Comparison of ENCODE assay signal across 21 cellular contexts in genomic region chr11:125370561-125371389, GRCh38.
DNase-seq lines count a peak whose midpoint lies in the region; ATAC-seq and TF ChIP-seq lines count a peak whose summit lies in the region.
"Had no signal": no experiment of that assay in that cellular context is flagged by ENCODE, and none has a peak within 500 bp of the region (broad histone marks: within the 10 kb centered on the region; RNA-seq: fewer than 3 reads in every experiment).

No MANE protein-coding gene starts in this region.

- H3F3A ChIP-seq in MM.1S (ENCODE audit: insufficient read depth, low read length) = no peaks in the 10 kb centered on the region

- H3K27ac ChIP-seq in Karpas-422 (ENCODE audit: low read length) (peak overlapping the region; percentile 100), dorsolateral prefrontal cortex (peak overlapping the region in 53 of 59 donors; percentile 0 to 87 (median 55)), MM.1S (ENCODE audit: low read length) (no peak overlapping the region)

- no peak for ATAC-seq in HG03460 (IDR thresholded peaks at IDR 0.05; ENCODE audit: unreplicated experiment)
- ATAC-seq: naive thymus-derived CD8-positive, alpha-beta T cell had no signal

- no peaks in the 10 kb centered on the region for H3K79me2 ChIP-seq in Karpas-422 (ENCODE audit: low read length)
- H3K79me2 ChIP-seq in MM.1S (ENCODE audit: low read length) = no peaks in the 10 kb centered on the region

- H3K9me3 Mint-ChIP-seq in nephron progenitor cell = no peaks in the 10 kb centered on the region
- H3K9me3 Mint-ChIP-seq: naive thymus-derived CD8-positive, alpha-beta T cell had no signal

- DNase-seq in COR-L47 (lab: John Stamatoyannopoulos, UW) (peak; percentile 17), Karpas-422 (no peak), dorsolateral prefrontal cortex (peak in 1 of 10 donors; percentile 38), nephron progenitor cell (no peak), glomerular visceral epithelial cell (ENCODE audit: extremely low spot score) (no peak), NCI-H345 (lab: John Stamatoyannopoulos, UW) (no peak), MM.1S (no peak)
- DNase-seq: activated CD4-positive, alpha-beta T cell treated with anti-CD3 and anti-CD28 coated beads for 48 hours; activated CD8-positive, alpha-beta memory T cell treated with anti-CD3 and anti-CD28 coated beads, Interleukin-2, amount 50 U/mL, for 4 hours; activated effector memory CD4-positive, alpha-beta T cell treated with anti-CD3 and anti-CD28 coated beads, Interleukin-2, amount 50 U/mL, for 16 hours; effector memory CD4-positive, alpha-beta T cell; mammary epithelial cell; NCI-H1436 treated with DMSO at 0.1 percent for 48 hours; NK-92 treated with Interleukin-12 subunit alpha and Interleukin-12 subunit beta, amount 100 ng/mL, for 24 hours; stimulated activated CD4-positive, alpha-beta T cell treated with anti-CD3 and anti-CD28 coated beads, Interleukin-15, amount 100 ng/mL, for 24 hours; stimulated activated naive CD4-positive, alpha-beta T cell treated with Interleukin-2 at 50 U/mL for 16 hours; SW 1271; trophoblast cell had no signal

- no peaks in the 10 kb centered on the region for H3K9me3 ChIP-seq in Karpas-422 (ENCODE audit: low read length)
- H3K9me3 ChIP-seq in MM.1S (replicated peaks; ENCODE audit: insufficient read depth, low read length) = no peaks in the 10 kb centered on the region

- H3K4me1 ChIP-seq in Karpas-422 (ENCODE audit: low read length) (peaks cover 100% of the 10 kb centered on the region), MM.1S (ENCODE audit: low read length) (no peaks in the 10 kb centered on the region)

- intact Hi-C loops in dorsolateral prefrontal cortex (cut with DNase I) = no loop called here

- no peaks in the 10 kb centered on the region for H3K9me2 ChIP-seq in Karpas-422 (replicated peaks; ENCODE audit: insufficient read depth, low read length)
- no peaks in the 10 kb centered on the region for H3K9me2 ChIP-seq in MM.1S (replicated peaks; ENCODE audit: insufficient read depth, low read length)

- peak overlapping the region; percentile 7; the same call in 1 of the 2 replicates for H3K4me3 ChIP-seq in Karpas-422 (ENCODE audit: low read length)
- H3K4me3 ChIP-seq in dorsolateral prefrontal cortex = no peak overlapping the region
- no peak overlapping the region for H3K4me3 ChIP-seq in MM.1S (ENCODE audit: low read length)

- peaks cover 27% of the 10 kb centered on the region for H3K36me3 Mint-ChIP-seq in nephron progenitor cell (ENCODE audit: low read depth)
- H3K36me3 Mint-ChIP-seq: CD14-positive monocyte; naive thymus-derived CD8-positive, alpha-beta T cell had no signal

- no peak for TF ChIP-seq CTCF in dorsolateral prefrontal cortex (IDR thresholded peaks at IDR 0.05 in 54 of 56, conservative IDR thresholded peaks at IDR 0.05 in 2 of 56; ENCODE audit: low read depth in 1 of 56, partially characterized antibody in 56 of 56)
- no peak for TF ChIP-seq CTCF in nephron progenitor cell (IDR thresholded peaks at IDR 0.05)
- no peak for TF ChIP-seq CTCF in MM.1S (IDR thresholded peaks at IDR 0.05; ENCODE audit: low read length)

- H3K4me1 Mint-ChIP-seq in nephron progenitor cell = peaks cover 67% of the 10 kb centered on the region
- H3K4me1 Mint-ChIP-seq: CD14-positive monocyte had no signal

- H3K36me3 ChIP-seq in Karpas-422 (ENCODE audit: insufficient read depth, low read length) = no peaks in the 10 kb centered on the region
- H3K36me3 ChIP-seq in MM.1S (replicated peaks; ENCODE audit: insufficient read depth, low read length) = no peaks in the 10 kb centered on the region

- no peaks in the 10 kb centered on the region for H3K27me3 Mint-ChIP-seq in nephron progenitor cell (ENCODE audit: low read depth, poor library complexity)

- no peak overlapping the region for H2AFZ ChIP-seq in Karpas-422 (ENCODE audit: low read length)
- H2AFZ ChIP-seq in MM.1S (ENCODE audit: low read length) = no peak overlapping the region

- no peaks in the 10 kb centered on the region for H3K27me3 ChIP-seq in Karpas-422 (ENCODE audit: low read length)
- no peaks in the 10 kb centered on the region for H3K27me3 ChIP-seq in dorsolateral prefrontal cortex
- H3K27me3 ChIP-seq in MM.1S (replicated peaks; ENCODE audit: insufficient read depth, low read length) = 0 out of 2 replicates have a peak, but pooled peaks cover 3% of the 10 kb centered on the region

- H3K27ac Mint-ChIP-seq in nephron progenitor cell = no peak overlapping the region
- H3K27ac Mint-ChIP-seq: naive thymus-derived CD8-positive, alpha-beta T cell had no signal

- H3K9ac ChIP-seq in Karpas-422 (ENCODE audit: low read length) (peak overlapping the region; percentile 73), MM.1S (ENCODE audit: low read length) (no peak overlapping the region)

- H3K4me3 Mint-ChIP-seq in nephron progenitor cell = peak overlapping the region; percentile 57
- H3K4me3 Mint-ChIP-seq: naive thymus-derived CD8-positive, alpha-beta T cell had no signal

- H3K4me2 ChIP-seq in Karpas-422 (ENCODE audit: low read depth, low read length, poor library complexity, severe bottlenecking) (peak overlapping the region; percentile 57), MM.1S (ENCODE audit: low read depth, low read length) (no peak overlapping the region)

- no peaks in the 10 kb centered on the region for H4K20me1 ChIP-seq in Karpas-422 (ENCODE audit: insufficient read depth, low read depth, low read length)
- no peaks in the 10 kb centered on the region for H4K20me1 ChIP-seq in MM.1S (ENCODE audit: insufficient read depth, low read length)
